ENCODE assay signal across 9 cellular contexts in the genomic region with DNA sequence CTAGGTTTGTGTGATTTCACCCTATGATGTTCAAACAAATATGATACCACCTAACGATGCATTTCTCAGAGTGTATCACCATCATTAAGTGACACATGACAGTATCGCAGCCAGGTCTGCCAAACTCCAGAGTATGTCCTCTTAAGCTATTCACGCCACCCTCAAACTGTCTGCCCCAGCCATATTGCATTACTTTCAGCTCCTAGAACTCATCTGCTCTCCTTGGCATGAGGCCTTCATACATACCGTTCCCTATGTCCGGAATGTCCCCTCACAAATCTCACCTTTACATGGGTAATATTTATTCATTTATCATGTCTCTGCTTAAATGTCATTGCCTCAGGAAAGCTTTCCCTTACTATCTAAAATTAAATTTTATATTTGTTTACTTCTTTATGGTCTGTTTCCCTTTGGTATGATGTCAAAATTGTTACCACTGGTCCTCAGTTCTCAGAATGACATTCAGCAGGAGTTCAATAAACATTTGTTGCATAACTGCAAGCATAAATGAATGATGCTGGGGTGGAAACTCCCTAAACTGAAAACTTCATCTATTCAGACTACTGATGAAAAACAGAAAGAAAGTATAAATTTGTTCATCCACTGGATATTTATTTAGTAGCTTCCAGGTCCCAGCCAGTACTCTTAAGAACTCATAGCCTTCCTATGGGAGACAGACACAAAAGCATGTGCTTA. TPM values are rescaled to one million over a fixed set of nuclear protein-coding genes. Genes with fewer than 3 reads are reported as not detected.
DNase-seq lines count a peak whose midpoint lies in the region; ATAC-seq lines count a peak whose summit lies in the region.
"Had no signal": no experiment of that assay in that cellular context is flagged by ENCODE, and none has a peak within 500 bp of the region (broad histone marks: within the 10 kb centered on the region; RNA-seq: fewer than 3 reads in every experiment).

No MANE protein-coding gene starts in this region.

- intact Hi-C loops in dendritic cell treated with granulocyte-macrophage colony-stimulating factor and Interleukin-4, amounts not matched to agents 40 ng/mL and 50 ng/mL, for 4 days (cut with micrococcal nuclease): loop anchor here (5.0 kb wide), 1 partner anchor 1134 kb away; the partner anchor contains the start of gene SEC63
- intact Hi-C loops in sciatic nerve (cut with DNase I): no loop called here

- H3K36me3 Mint-ChIP-seq in CD8-positive, alpha-beta memory T cell: peaks cover 0 to 16% (median 0%) of the 10 kb centered on the region in 3 donors
- H3K36me3 Mint-ChIP-seq in dendritic cell treated with granulocyte-macrophage colony-stimulating factor and Interleukin-4, amounts not matched to agents 40 ng/mL and 50 ng/mL, for 4 days (ENCODE audit: low read depth): peaks cover 23% of the 10 kb centered on the region

- no peak for DNase-seq in CD8-positive, alpha-beta memory T cell
- DNase-seq in NCI-H2029 treated with DMSO at 0.1 percent for 48 hours (lab: John Stamatoyannopoulos, UW) (peak; percentile 47), NCI-H774 (lab: John Stamatoyannopoulos, UW) (no peak), sciatic nerve (ENCODE audit: low spot score) (no peak)
- DNase-seq: activated naive CD4-positive, alpha-beta T cell treated with anti-CD3 and anti-CD28 coated beads, Interleukin-2, amount 50 U/mL, for 16 hours had no signal

- POLR2A ChIA-PET in CD8-positive, alpha-beta memory T cell (lab: Charles Lee): no interaction called here

- H2AFZ ChIP-seq in neuron (ENCODE audit: low read depth, low read length): no peak overlapping the region

- no peaks in the 10 kb centered on the region for H3K27me3 Mint-ChIP-seq in CD8-positive, alpha-beta memory T cell
- H3K27me3 Mint-ChIP-seq in dendritic cell treated with granulocyte-macrophage colony-stimulating factor and Interleukin-4, amounts not matched to agents 40 ng/mL and 50 ng/mL, for 4 days: no peaks in the 10 kb centered on the region

- CTCF ChIA-PET in CD8-positive, alpha-beta memory T cell (lab: Charles Lee): interaction anchor here (1.2 to 1.3 kb wide), 2 partner anchors 18 to 21 kb away, joined by 3 to 4 read pairs; no protein-coding TSS in a partner anchor

- peak overlapping the region; percentile 3 for H3K4me3 ChIP-seq in CD8-positive, alpha-beta memory T cell (ENCODE audit: low read length)
- peak overlapping the region; percentile 84 for H3K4me3 ChIP-seq in neuron (ENCODE audit: low read length)

- peaks cover 59 to 83% (median 76%) of the 10 kb centered on the region in 3 donors for H3K4me1 Mint-ChIP-seq in CD8-positive, alpha-beta memory T cell
- peaks cover 34% of the 10 kb centered on the region for H3K4me1 Mint-ChIP-seq in dendritic cell treated with granulocyte-macrophage colony-stimulating factor and Interleukin-4, amounts not matched to agents 40 ng/mL and 50 ng/mL, for 4 days (ENCODE audit: low read depth)

- no peaks in the 10 kb centered on the region for H3K36me3 ChIP-seq in CD8-positive, alpha-beta memory T cell (ENCODE audit: insufficient read depth, low read length)
- H3K36me3 ChIP-seq in neuron (ENCODE audit: insufficient read depth, low read length): no peaks in the 10 kb centered on the region

- H3K27ac Mint-ChIP-seq in CD8-positive, alpha-beta memory T cell: peak overlapping the region in 3 of 8 donors; percentile 37 to 58 (median 42)
- H3K27ac Mint-ChIP-seq in dendritic cell treated with granulocyte-macrophage colony-stimulating factor and Interleukin-4, amounts not matched to agents 40 ng/mL and 50 ng/mL, for 4 days: no peak overlapping the region

- H3K27me3 ChIP-seq in CD8-positive, alpha-beta memory T cell (ENCODE audit: insufficient read depth, low read length, poor library complexity, severe bottlenecking): no peaks in the 10 kb centered on the region
- no peaks in the 10 kb centered on the region for H3K27me3 ChIP-seq in neuron (ENCODE audit: insufficient read depth, low read length)

- peaks cover 33% of the 10 kb centered on the region for H3K4me1 ChIP-seq in CD8-positive, alpha-beta memory T cell (ENCODE audit: insufficient read depth, low read length)
- peaks cover 25% of the 10 kb centered on the region for H3K4me1 ChIP-seq in neuron (ENCODE audit: insufficient read depth, low read length)

- H3K27ac ChIP-seq in CD8-positive, alpha-beta memory T cell (ENCODE audit: low read depth, low read length): no peak overlapping the region

- peak overlapping the region; percentile 2 to 93 (median 68) for H3K4me3 Mint-ChIP-seq in CD8-positive, alpha-beta memory T cell
- peak overlapping the region; percentile 57 for H3K4me3 Mint-ChIP-seq in dendritic cell treated with granulocyte-macrophage colony-stimulating factor and Interleukin-4, amounts not matched to agents 40 ng/mL and 50 ng/mL, for 4 days

- H3K9me3 Mint-ChIP-seq in CD8-positive, alpha-beta memory T cell: no peaks in the 10 kb centered on the region
- no peaks in the 10 kb centered on the region for H3K9me3 Mint-ChIP-seq in dendritic cell treated with granulocyte-macrophage colony-stimulating factor and Interleukin-4, amounts not matched to agents 40 ng/mL and 50 ng/mL, for 4 days

- no peak for ATAC-seq in GM18517 (IDR thresholded peaks at IDR 0.05; ENCODE audit: unreplicated experiment)
- no peak for ATAC-seq in HG02588 (IDR thresholded peaks at IDR 0.05; ENCODE audit: unreplicated experiment)
- no peak for ATAC-seq in sciatic nerve

- no peaks in the 10 kb centered on the region for H3K9me3 ChIP-seq in CD8-positive, alpha-beta memory T cell (ENCODE audit: low read length)
- H3K9me3 ChIP-seq in neuron (ENCODE audit: low read length): no peaks in the 10 kb centered on the region

RNA-seq across cellular contexts. Expression of gene SESN1, which starts 3.2 kb away (rescaled TPM):
- 10 to 100 TPM; 20.2 to 22.0 TPM for total RNA-seq in CD8-positive, alpha-beta memory T cell
- 39.2 TPM for polyA plus RNA-seq in CD8-positive, alpha-beta memory T cell
- total RNA-seq in sciatic nerve: 38.1 TPM

RNA-seq across cellular contexts. Expression of gene CEP57L1, which starts 3.8 kb away (rescaled TPM):
- total RNA-seq in CD8-positive, alpha-beta memory T cell: 10 to 100 TPM; 18.6 to 19.1 TPM
- 7.8 TPM for polyA plus RNA-seq in CD8-positive, alpha-beta memory T cell
- 20.8 TPM for total RNA-seq in sciatic nerve
